Comparison of ENCODE assay signal across 2 cellular contexts in the genomic region with DNA sequence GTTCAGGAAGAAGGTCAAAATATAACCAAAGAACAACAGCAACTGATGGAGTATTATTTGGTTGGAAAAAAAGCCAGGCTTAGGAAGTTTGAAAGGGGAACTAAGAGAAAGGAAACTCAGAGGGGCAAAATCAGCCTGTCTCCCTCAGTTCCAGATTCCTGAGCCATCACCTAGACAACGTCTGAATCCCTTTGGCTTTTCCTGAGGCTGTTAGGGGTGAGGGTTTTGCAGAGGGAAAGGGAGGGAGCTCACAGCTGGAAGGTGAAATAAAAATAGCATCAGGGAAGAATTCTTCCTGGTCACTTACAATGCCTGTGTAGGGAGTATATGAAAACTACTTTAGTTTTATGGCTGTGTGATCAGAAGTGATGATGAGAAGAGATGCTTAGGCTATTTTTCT.
TF ChIP-seq lines count a peak whose summit lies in the region.

No MANE protein-coding gene starts in this region.

TF ChIP-seq in GM23338, 12 proteins besides CTCF, POLR2A, EP300 and RAD21 (continued from another document and continues in another):
- TF ChIP-seq NANOG (IDR thresholded peaks at IDR 0.05; ENCODE audit: borderline replicate concordance) (no peak), EZH2phosphoT487 (IDR thresholded peaks at IDR 0.05; ENCODE audit: unreplicated experiment) (no peak), CREB1 (CRISPR knock-in tag; IDR thresholded peaks at IDR 0.05; ENCODE audit: low read depth) (no peak), JUNB (IDR thresholded peaks at IDR 0.05; ENCODE audit: unreplicated experiment) (no peak), ZNF462 (CRISPR knock-in tag; IDR thresholded peaks at IDR 0.05) (no peak), POLR2AphosphoS5 (IDR thresholded peaks at IDR 0.05; ENCODE audit: low read depth) (no peak), REST (IDR thresholded peaks at IDR 0.05; ENCODE audit: unreplicated experiment) (no peak), STAT1 (IDR thresholded peaks at IDR 0.05; ENCODE audit: unreplicated experiment) (no peak), ETS1 (IDR thresholded peaks at IDR 0.05) (no peak), ZNF331 (CRISPR knock-in tag; IDR thresholded peaks at IDR 0.05; ENCODE audit: low read depth) (no peak)

TF ChIP-seq in neural cell, 6 proteins besides CTCF, POLR2A, EP300 and RAD21:
- TF ChIP-seq REST (IDR thresholded peaks at IDR 0.05; ENCODE audit: borderline replicate concordance): peak; percentile 82
- TF ChIP-seq SMC3 (conservative IDR thresholded peaks at IDR 0.05; ENCODE audit: poor library complexity): no peak
